In genomic region chr3:9861626-9862130, GRCh38 we compare ENCODE assay signal across 1 cellular context.
TF ChIP-seq lines count a peak whose summit lies in the region.

No MANE protein-coding gene starts in this region.

TF ChIP-seq in K562, 482 proteins besides CTCF, POLR2A, EP300 and RAD21:
- TF ChIP-seq NCOA1 (IDR thresholded peaks at IDR 0.05; ENCODE audit: low read depth) (no peak), BRD9 (IDR thresholded peaks at IDR 0.05; ENCODE audit: low read depth, partially characterized antibody) (no peak)
